ENCODE assay signal across 8 cellular contexts in genomic region chr14:47539065-47539464, GRCh38.
DNase-seq lines count a peak whose midpoint lies in the region; ATAC-seq and TF ChIP-seq lines count a peak whose summit lies in the region.

No MANE protein-coding gene starts in this region.

- H3K36me3 Mint-ChIP-seq in osteocyte (ENCODE audit: unreplicated experiment) (no peaks in the 10 kb centered on the region), immature natural killer cell (no peaks in the 10 kb centered on the region)

- H3K27ac Mint-ChIP-seq in osteocyte (ENCODE audit: unreplicated experiment) (no peak overlapping the region), immature natural killer cell (no peak overlapping the region)

- H3K4me3 Mint-ChIP-seq in osteocyte (ENCODE audit: unreplicated experiment) (no peak overlapping the region), immature natural killer cell (no peak overlapping the region)

- H3K4me1 Mint-ChIP-seq in osteocyte (ENCODE audit: unreplicated experiment) (peaks cover 2% of the 10 kb centered on the region), immature natural killer cell (no peaks in the 10 kb centered on the region)

- peaks cover 7% of the 10 kb centered on the region for H3K27me3 Mint-ChIP-seq in osteocyte (ENCODE audit: unreplicated experiment)
- peaks cover 0 to 3% (median 2%) of the 10 kb centered on the region in 3 donors for H3K27me3 Mint-ChIP-seq in immature natural killer cell (ENCODE audit: low read depth in 3 of 3)

- peak; percentile 70 for TF ChIP-seq CTCF in osteocyte (IDR thresholded peaks at IDR 0.05)

- DNase-seq in NCI-H1105 (lab: John Stamatoyannopoulos, UW) (peak; percentile 31), cerebellar cortex (ENCODE audit: low spot score) (peak; percentile 5), osteocyte (ENCODE audit: extremely low spot score, unreplicated experiment) (no peak), immature natural killer cell (no peak), NCI-H128 (lab: John Stamatoyannopoulos, UW; ENCODE audit: unreplicated experiment) (no peak), GOT3 (lab: John Stamatoyannopoulos, UW) (no peak)

- no peaks in the 10 kb centered on the region for H3K9me3 Mint-ChIP-seq in osteocyte (ENCODE audit: unreplicated experiment)
- H3K9me3 Mint-ChIP-seq in immature natural killer cell, result peaks cover 2 to 52% (median 8%) of the 10 kb centered on the region in 6 donors

- ATAC-seq in GM18870 (IDR thresholded peaks at IDR 0.05; ENCODE audit: unreplicated experiment) (peak; percentile 50), GM18517 (IDR thresholded peaks at IDR 0.05; ENCODE audit: unreplicated experiment) (no peak)

Comparison
In these comparisons a context has a peak if more than half of its experiments do, and no peak if none do; other contexts are left out.
1. DNase-seq: peak in NCI-H1105 (single experiment) and cerebellar cortex (single experiment); none in osteocyte (single experiment), immature natural killer cell (0 of 3), NCI-H128 (single experiment) and GOT3 (single experiment).